10 cellular contexts compared by ENCODE assay signal in genomic region chr3:186990878-186991308, GRCh38.
DNase-seq lines count a peak whose midpoint lies in the region; ATAC-seq and TF ChIP-seq lines count a peak whose summit lies in the region.
"Had no signal": no experiment of that assay in that cellular context is flagged by ENCODE, and none has a peak within 500 bp of the region (broad histone marks: within the 10 kb centered on the region; RNA-seq: fewer than 3 reads in every experiment).

No MANE protein-coding gene starts in this region.

- no peaks in the 10 kb centered on the region for H3K9me3 Mint-ChIP-seq in activated CD4-positive, alpha-beta T cell treated with anti-CD3 and anti-CD28 coated beads, Interleukin-2, amount 10 ng/mL, durations not matched to agents 7 days and 5 days
- H3K9me3 Mint-ChIP-seq: central memory CD8-positive, alpha-beta T cell had no signal

- peaks cover 8 to 21% of the 10 kb centered on the region in 2 donors for H3K4me1 ChIP-seq in ascending aorta

- ATAC-seq in stimulated activated naive CD8-positive, alpha-beta T cell treated with anti-CD3 and anti-CD28 coated beads, Interleukin-15, Interleukin-2, amounts not matched to agents 100 U/mL and 50 U/mL, for 24 hours: peak; percentile 58
- no peak for ATAC-seq in GM21717 (IDR thresholded peaks at IDR 0.05; ENCODE audit: unreplicated experiment)

- intact Hi-C loops in ascending aorta (cut with DNase I): no loop called here

- H3K4me3 Mint-ChIP-seq in activated CD4-positive, alpha-beta T cell treated with anti-CD3 and anti-CD28 coated beads, Interleukin-2, amount 10 ng/mL, durations not matched to agents 7 days and 5 days: no peak overlapping the region
- H3K4me3 Mint-ChIP-seq: central memory CD8-positive, alpha-beta T cell had no signal

- H3K9me3 ChIP-seq in ascending aorta: no peaks in the 10 kb centered on the region

- no peak overlapping the region for H3K4me3 ChIP-seq in ascending aorta

- POLR2A ChIA-PET in activated CD4-positive, alpha-beta T cell treated with anti-CD3 and anti-CD28 coated beads, Interleukin-2, amount 10 ng/mL, durations not matched to agents 7 days and 5 days (lab: Charles Lee): no interaction called here

- H3K4me1 Mint-ChIP-seq in activated CD4-positive, alpha-beta T cell treated with anti-CD3 and anti-CD28 coated beads, Interleukin-2, amount 10 ng/mL, durations not matched to agents 7 days and 5 days: peaks cover 17% of the 10 kb centered on the region

- peaks cover 57% of the 10 kb centered on the region for H3K36me3 Mint-ChIP-seq in activated CD4-positive, alpha-beta T cell treated with anti-CD3 and anti-CD28 coated beads, Interleukin-2, amount 10 ng/mL, durations not matched to agents 7 days and 5 days (ENCODE audit: low read depth)

- peak overlapping the region; percentile 6 to 37 for H3K27ac ChIP-seq in ascending aorta

- CTCF ChIA-PET in activated CD4-positive, alpha-beta T cell treated with anti-CD3 and anti-CD28 coated beads, Interleukin-2, amount 10 ng/mL, durations not matched to agents 7 days and 5 days (lab: Charles Lee): no interaction called here

- no peak for TF ChIP-seq CTCF in ascending aorta (IDR thresholded peaks at IDR 0.05)

- DNase-seq in activated CD4-positive, alpha-beta T cell treated with anti-CD3 and anti-CD28 coated beads, Interleukin-2, amount 10 ng/mL, durations not matched to agents 7 days and 5 days: no peak
- DNase-seq in activated CD4-positive, alpha-beta T cell treated with anti-CD3 and anti-CD28 coated beads for 4 hours: no peak
- DNase-seq in ascending aorta (ENCODE audit: low spot score in 2 of 2) (no peak), kidney tubule cell (ENCODE audit: low spot score) (peak; percentile 93), NCI-H2081 treated with DMSO at 0.1 percent for 48 hours (lab: John Stamatoyannopoulos, UW) (no peak), activated gamma-delta T cell treated with Interleukin-2 at 50 U/mL for 16 hours (no peak)
- no peak for DNase-seq in stimulated activated naive CD8-positive, alpha-beta T cell treated with anti-CD3 and anti-CD28 coated beads, Interleukin-15, Interleukin-2, amounts not matched to agents 100 U/mL and 50 U/mL, for 24 hours
- DNase-seq: 8988T had no signal

- H3K27me3 Mint-ChIP-seq in activated CD4-positive, alpha-beta T cell treated with anti-CD3 and anti-CD28 coated beads, Interleukin-2, amount 10 ng/mL, durations not matched to agents 7 days and 5 days: no peaks in the 10 kb centered on the region
- H3K27me3 Mint-ChIP-seq: central memory CD8-positive, alpha-beta T cell had no signal

- peak overlapping the region; percentile 63 for H3K27ac Mint-ChIP-seq in activated CD4-positive, alpha-beta T cell treated with anti-CD3 and anti-CD28 coated beads, Interleukin-2, amount 10 ng/mL, durations not matched to agents 7 days and 5 days

- no peaks in the 10 kb centered on the region for H3K27me3 ChIP-seq in ascending aorta

- peaks cover 0 to 9% of the 10 kb centered on the region in 2 donors for H3K36me3 ChIP-seq in ascending aorta
